29 cellular contexts compared by ENCODE assay signal in the genomic region with DNA sequence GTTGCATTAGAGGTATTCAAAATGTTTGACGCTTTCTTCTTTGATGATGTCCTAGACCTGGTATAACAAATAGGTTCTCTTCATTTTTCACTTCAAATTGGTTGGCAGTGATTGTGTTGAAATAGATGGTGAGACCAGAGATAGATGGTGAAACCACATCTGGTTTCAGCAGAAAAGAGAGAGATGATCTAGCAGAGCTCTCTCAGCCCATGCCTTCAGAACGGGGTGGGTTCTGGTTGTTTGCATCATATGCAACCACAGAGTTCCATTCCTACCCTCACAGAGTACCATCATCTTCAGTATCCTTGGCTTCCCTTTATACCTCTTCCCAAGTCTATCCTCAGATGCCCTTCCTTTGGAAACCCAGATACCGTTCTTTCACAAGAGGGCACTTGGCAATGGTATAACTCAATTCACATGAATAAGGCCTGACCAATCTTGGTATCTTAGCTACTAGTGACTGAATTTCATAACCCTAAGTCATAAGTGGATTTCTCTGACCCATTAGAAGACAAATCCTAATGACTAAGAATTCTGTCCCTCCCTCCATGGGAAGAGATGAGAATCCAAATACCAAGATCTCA.
"Had no signal": no experiment of that assay in that cellular context is flagged by ENCODE, and none has a peak within 500 bp of the region (broad histone marks: within the 10 kb centered on the region; RNA-seq: fewer than 3 reads in every experiment).

No MANE protein-coding gene starts in this region.

- ATAC-seq: foreskin keratinocyte; gastroesophageal sphincter; heart left ventricle; left lung; mucosa of descending colon; natural killer cell treated with Interleukin-12 subunit alpha and Interleukin-12 subunit beta and Interleukin-15 and Interleukin-18, amount 100 ng/mL, for 72 hours; sciatic nerve; stimulated activated effector memory CD8-positive, alpha-beta T cell treated with anti-CD3 and anti-CD28 coated beads, Interleukin-12 subunit alpha, Interleukin-12 subunit beta, amount 100 ng/mL, for 72 hours had no signal

- H3K9me3 Mint-ChIP-seq: natural killer cell treated with Interleukin-12 subunit alpha and Interleukin-12 subunit beta and Interleukin-15 and Interleukin-18, amount 100 ng/mL, for 72 hours; stimulated activated effector memory CD8-positive, alpha-beta T cell treated with anti-CD3 and anti-CD28 coated beads, Interleukin-12 subunit alpha, Interleukin-12 subunit beta, amount 100 ng/mL, for 72 hours had no signal

- H3K36me3 Mint-ChIP-seq: natural killer cell treated with Interleukin-12 subunit alpha and Interleukin-12 subunit beta and Interleukin-15 and Interleukin-18, amount 100 ng/mL, for 72 hours had no signal

- H3K4me3 Mint-ChIP-seq: mesothelial cell of epicardium; naive B cell; natural killer cell treated with Interleukin-12 subunit alpha and Interleukin-12 subunit beta and Interleukin-15 and Interleukin-18, amount 100 ng/mL, for 72 hours; neural progenitor cell; stimulated activated effector memory CD8-positive, alpha-beta T cell treated with anti-CD3 and anti-CD28 coated beads, Interleukin-12 subunit alpha, Interleukin-12 subunit beta, amount 100 ng/mL, for 72 hours had no signal

- H3K79me2 ChIP-seq: hepatocyte, parathyroid adenoma had no signal

- H3K4me1 Mint-ChIP-seq: mesothelial cell of epicardium had no signal

- H3K27me3 ChIP-seq: esophagus squamous epithelium, foreskin keratinocyte, gastroesophageal sphincter, heart left ventricle, hepatocyte, left lung, neural progenitor cell, right atrium auricular region, tibial nerve, upper lobe of left lung had no signal

- H2AFZ ChIP-seq: hepatocyte, neural progenitor cell, parathyroid adenoma had no signal

- H3K27ac Mint-ChIP-seq: mesothelial cell of epicardium; natural killer cell treated with Interleukin-12 subunit alpha and Interleukin-12 subunit beta and Interleukin-15 and Interleukin-18, amount 100 ng/mL, for 72 hours; neural progenitor cell; stimulated activated effector memory CD8-positive, alpha-beta T cell treated with anti-CD3 and anti-CD28 coated beads, Interleukin-12 subunit alpha, Interleukin-12 subunit beta, amount 100 ng/mL, for 72 hours had no signal

- H3K4me1 ChIP-seq: esophagus squamous epithelium, foreskin keratinocyte, gastroesophageal sphincter, heart left ventricle, left lung, neural progenitor cell, parathyroid adenoma, prostate gland, right atrium auricular region, tibial nerve, upper lobe of left lung had no signal

- H3K36me3 ChIP-seq: esophagus squamous epithelium, gastroesophageal sphincter, heart left ventricle, left lung, prostate gland, right atrium auricular region, thoracic aorta, tibial nerve, upper lobe of left lung had no signal

- H3K27ac ChIP-seq: coronary artery, esophagus squamous epithelium, foreskin keratinocyte, gastroesophageal sphincter, heart left ventricle, hepatocyte, left lung, parathyroid adenoma, prostate gland, right atrium auricular region, thoracic aorta, tibial nerve, upper lobe of left lung had no signal

- DNase-seq: dermis blood vessel endothelial cell; effector memory CD4-positive, alpha-beta T cell; erythroblast; esophagus squamous epithelium; foreskin keratinocyte; heart left ventricle; kidney; left lung; mesenchymal stem cell; mucosa of descending colon; naive B cell; stimulated activated CD4-positive, alpha-beta T cell treated with anti-CD3 and anti-CD28 coated beads, Interleukin-2, amount 100 ng/mL, for 24 hours; stimulated activated CD4-positive, alpha-beta T cell treated with anti-CD3 and anti-CD28 coated beads, Interleukin-4, amount 100 ng/mL, for 24 hours; stimulated activated naive CD4-positive, alpha-beta T cell treated with Interleukin-2 at 50 U/mL for 16 hours; substantia nigra; upper lobe of left lung had no signal

- H3K4me2 ChIP-seq: hepatocyte, neural progenitor cell had no signal

- H3K27me3 Mint-ChIP-seq: naive B cell; natural killer cell treated with Interleukin-12 subunit alpha and Interleukin-12 subunit beta and Interleukin-15 and Interleukin-18, amount 100 ng/mL, for 72 hours had no signal

- H3K4me3 ChIP-seq: coronary artery, esophagus squamous epithelium, gastroesophageal sphincter, heart left ventricle, hepatocyte, left lung, mucosa of descending colon, neural progenitor cell, prostate gland, right atrium auricular region, thoracic aorta, tibial nerve, upper lobe of left lung had no signal

- H3K9me3 ChIP-seq: esophagus squamous epithelium, gastroesophageal sphincter, heart left ventricle, left lung, mucosa of descending colon, prostate gland, right atrium auricular region, thoracic aorta, tibial nerve, upper lobe of left lung had no signal

- H3K9ac ChIP-seq: neural progenitor cell, parathyroid adenoma had no signal
